8 cellular contexts compared by ENCODE assay signal in the genomic region with DNA sequence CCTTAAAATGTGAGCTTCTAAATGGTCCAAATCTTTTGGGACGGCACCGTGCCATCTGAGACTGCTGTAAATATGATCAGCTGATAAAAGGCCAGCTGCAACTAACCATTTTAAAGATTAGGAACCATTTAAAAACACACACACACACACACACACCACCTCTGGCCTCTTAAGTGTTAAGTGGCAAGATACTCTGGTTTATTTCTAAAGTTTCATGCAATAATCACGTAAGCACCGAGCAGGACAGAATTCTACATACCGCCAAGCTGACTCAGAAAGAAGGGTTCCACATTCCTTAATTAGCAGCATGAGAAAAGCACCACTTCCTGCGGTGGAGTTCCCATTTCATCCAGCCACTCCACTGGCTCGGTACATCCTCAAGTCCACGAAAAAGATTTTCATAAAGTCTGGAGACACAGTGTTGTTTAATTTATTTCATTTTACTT. TPM values are rescaled to one million over a fixed set of nuclear protein-coding genes. Genes with fewer than 3 reads are reported as not detected.
DNase-seq lines count a peak whose midpoint lies in the region; ATAC-seq and TF ChIP-seq lines count a peak whose summit lies in the region.
"Had no signal": no experiment of that assay in that cellular context is flagged by ENCODE, and none has a peak within 500 bp of the region (broad histone marks: within the 10 kb centered on the region; RNA-seq: fewer than 3 reads in every experiment).

No MANE protein-coding gene starts in this region.

- peak overlapping the region; percentile 41; the same call in 1 of the 2 replicates for H3K9ac ChIP-seq in SU-DHL-6 (ENCODE audit: low read length)

- intact Hi-C loops in heart right ventricle (cut with DNase I) (no loop called here), spleen (cut with DNase I; ENCODE audit: low total_unique reads) (no loop called here)

- no peaks in the 10 kb centered on the region for H3K27me3 ChIP-seq in SU-DHL-6 (ENCODE audit: low read length)
- no peaks in the 10 kb centered on the region for H3K27me3 ChIP-seq in heart right ventricle
- H3K27me3 ChIP-seq in spleen (replicated peaks in 1 of 7): no peaks in the 10 kb centered on the region

- H3K4me2 ChIP-seq in SU-DHL-6 (ENCODE audit: low read depth, low read length, poor library complexity, severe bottlenecking): peak overlapping the region; percentile 93

- no peaks in the 10 kb centered on the region for H4K20me1 ChIP-seq in SU-DHL-6 (ENCODE audit: low read depth, low read length)

- TF ChIP-seq POLR2A in spleen (IDR thresholded peaks at IDR 0.05): no peak

- H3K79me2 ChIP-seq in SU-DHL-6 (ENCODE audit: insufficient read depth, low read length): no peaks in the 10 kb centered on the region

- H2AFZ ChIP-seq in SU-DHL-6 (ENCODE audit: low read depth, low read length, severe bottlenecking): peak overlapping the region; percentile 94

- TF ChIP-seq CTCF in SU-DHL-6 (IDR thresholded peaks at IDR 0.05; ENCODE audit: insufficient read depth, low read length, poor library complexity, severe bottlenecking): no peak
- TF ChIP-seq CTCF in heart right ventricle (IDR thresholded peaks at IDR 0.05): no peak
- no peak for TF ChIP-seq CTCF in spleen (IDR thresholded peaks at IDR 0.05 in 8 of 11, conservative IDR thresholded peaks at IDR 0.05 in 3 of 11)

- peak; percentile 49 for ATAC-seq in HG03066 (IDR thresholded peaks at IDR 0.05; ENCODE audit: low read depth, unreplicated experiment)
- ATAC-seq in heart right ventricle: peak in 7 of 8 donors; percentile 58 to 88 (median 76)

- WGBS in heart right ventricle, 2 donors: 14 to 18% methylated on average over 8 of the region's 8 CpGs
- 19 to 26% (median 25%) methylated on average over 8 of the region's 8 CpGs for WGBS in spleen, 5 donors

- H3K4me1 ChIP-seq in heart right ventricle (peaks cover 0 to 46% (median 14%) of the 10 kb centered on the region in 9 donors), spleen (peaks cover 18 to 58% (median 35%) of the 10 kb centered on the region in 6 donors)

- H3K27ac ChIP-seq in SU-DHL-6 (ENCODE audit: low read depth, low read length) (peak overlapping the region; percentile 83), heart right ventricle (peak overlapping the region in 5 of 10 donors; percentile 9 to 86 (median 23)), spleen (peak overlapping the region in 7 of 8 donors; percentile 44 to 89 (median 85))

- H3K36me3 ChIP-seq in SU-DHL-6 (ENCODE audit: low read length) (no peaks in the 10 kb centered on the region), heart right ventricle (no peaks in the 10 kb centered on the region), spleen (no peaks in the 10 kb centered on the region)

- H3K9me3 ChIP-seq in SU-DHL-6 (ENCODE audit: insufficient read depth, low read length) (no peaks in the 10 kb centered on the region), heart right ventricle (no peaks in the 10 kb centered on the region), spleen (no peaks in the 10 kb centered on the region)

- H3K4me3 ChIP-seq in SU-DHL-6 (ENCODE audit: insufficient read depth, low read length, poor library complexity, severe bottlenecking) (peak overlapping the region; percentile 36), heart right ventricle (peak overlapping the region in 2 of 10 donors; percentile 8 to 9), spleen (no peak overlapping the region)

- DNase-seq in GM04504 (ENCODE audit: low read depth): peak; percentile 95
- DNase-seq in heart right ventricle: peak in 1 of 2 donors; percentile 29
- peak; percentile 30 for DNase-seq in spleen
- no peak for DNase-seq in stimulated activated CD4-positive, alpha-beta T cell treated with anti-CD3 and anti-CD28 coated beads, Interleukin-4, amount 100 ng/mL, for 24 hours
- DNase-seq in NCI-H146 (lab: John Stamatoyannopoulos, UW): no peak
- DNase-seq: activated naive CD8-positive, alpha-beta T cell treated with anti-CD3 and anti-CD28 coated beads, Interleukin-2, amount 10 ng/mL, durations not matched to agents 7 days and 5 days had no signal

- no peaks in the 10 kb centered on the region for H3K9me2 ChIP-seq in SU-DHL-6 (replicated peaks; ENCODE audit: insufficient read depth, low read length)

- H3F3A ChIP-seq in SU-DHL-6 (ENCODE audit: insufficient read depth): peaks cover 40% of the 10 kb centered on the region

RNA-seq across cellular contexts. Expression of a gene that starts 17.8 kb away (rescaled TPM):
- 10 to 100 TPM in 3 of 10 donors, 1 to 10 TPM in 7; 7.2 to 18.4 (median 8.5) TPM for total RNA-seq in heart right ventricle
- polyA plus RNA-seq in heart right ventricle: 1 to 10 TPM; 3.3 to 5.3 TPM
- 10 to 100 TPM; 58.7 to 90.1 (median 87.5) TPM for total RNA-seq in spleen
- 10 to 100 TPM; 15.1 to 20.4 (median 15.3) TPM for polyA plus RNA-seq in spleen

Comparison
In these comparisons a context has a peak if more than half of its experiments do, and no peak if none do; other contexts are left out.
1. DNase-seq: peak in GM04504 (single experiment) and spleen (single experiment); none in stimulated activated CD4-positive, alpha-beta T cell treated with anti-CD3 and anti-CD28 coated beads, Interleukin-4, amount 100 ng/mL, for 24 hours (single experiment) and NCI-H146 (single experiment).